Comparison of ENCODE assay signal across 8 cellular contexts in the genomic region with DNA sequence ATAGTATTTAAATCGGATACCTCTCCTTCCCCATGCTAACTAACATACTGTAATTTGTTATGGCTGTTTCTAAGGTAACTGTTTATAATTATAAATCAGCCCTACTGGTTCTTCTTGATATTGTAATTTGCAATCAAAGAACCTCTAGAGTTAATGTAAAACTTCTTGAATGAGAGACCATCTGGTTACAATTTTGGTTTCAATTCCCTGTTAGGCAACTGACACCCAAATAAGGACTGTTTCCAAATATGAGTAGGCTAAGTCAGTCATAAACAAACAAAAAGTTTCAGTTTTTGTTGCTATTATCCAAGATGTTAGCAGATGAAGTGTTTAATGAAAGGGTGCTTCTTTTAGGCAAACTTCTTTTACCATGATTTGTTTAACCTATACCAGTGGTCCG.
DNase-seq lines count a peak whose midpoint lies in the region; ATAC-seq and TF ChIP-seq lines count a peak whose summit lies in the region.

No MANE protein-coding gene starts in this region.

- peaks cover 3% of the 10 kb centered on the region for H3K27me3 Mint-ChIP-seq in nephron progenitor cell (ENCODE audit: low read depth, poor library complexity)
- no peaks in the 10 kb centered on the region for H3K27me3 Mint-ChIP-seq in activated T-cell treated with anti-CD3 and anti-CD28 coated beads, Interleukin-2, amount 50 U/mL, for 24 hours

- H3K36me3 ChIP-seq in uterus = no peaks in the 10 kb centered on the region

- intact Hi-C loops in uterus (cut with DNase I; ENCODE audit: low total_unique reads) = no loop called here

- no peak overlapping the region for H3K4me3 Mint-ChIP-seq in nephron progenitor cell
- H3K4me3 Mint-ChIP-seq in activated T-cell treated with anti-CD3 and anti-CD28 coated beads, Interleukin-2, amount 50 U/mL, for 24 hours = no peak overlapping the region

- no peaks in the 10 kb centered on the region for H3K9me3 ChIP-seq in uterus

- ATAC-seq in GM19467 (IDR thresholded peaks at IDR 0.05; ENCODE audit: unreplicated experiment) (peak; percentile 94), HG03442 (IDR thresholded peaks at IDR 0.05; ENCODE audit: unreplicated experiment) (peak; percentile 98)

- peaks cover 0 to 5% of the 10 kb centered on the region in 2 donors for H3K4me1 ChIP-seq in uterus

- no peaks in the 10 kb centered on the region for H3K27me3 ChIP-seq in uterus

- H3K27ac ChIP-seq in uterus = peak overlapping the region; percentile 27 to 55

- no peak overlapping the region for H3K4me3 ChIP-seq in fibroblast of pulmonary artery (replicated peaks; ENCODE audit: low read depth, low read length)
- H3K4me3 ChIP-seq in uterus = no peak overlapping the region

- no peak for TF ChIP-seq POLR2A in uterus (IDR thresholded peaks at IDR 0.05)

- H3K4me1 Mint-ChIP-seq in nephron progenitor cell = peaks cover 9% of the 10 kb centered on the region
- no peaks in the 10 kb centered on the region for H3K4me1 Mint-ChIP-seq in activated T-cell treated with anti-CD3 and anti-CD28 coated beads, Interleukin-2, amount 50 U/mL, for 24 hours (ENCODE audit: low read depth)

- H3K27ac Mint-ChIP-seq in nephron progenitor cell = no peak overlapping the region
- no peak overlapping the region for H3K27ac Mint-ChIP-seq in activated T-cell treated with anti-CD3 and anti-CD28 coated beads, Interleukin-2, amount 50 U/mL, for 24 hours

- TF ChIP-seq CTCF in fibroblast of pulmonary artery (IDR thresholded peaks at IDR 0.05; ENCODE audit: low read length, missing control alignments) (no peak), uterus (IDR thresholded peaks at IDR 0.05) (no peak), nephron progenitor cell (IDR thresholded peaks at IDR 0.05) (no peak)

- peak; percentile 63 for DNase-seq in AG20443 (ENCODE audit: low spot score)
- DNase-seq in fibroblast of pulmonary artery (ENCODE audit: low read depth) = peak; percentile 47
- DNase-seq in uterus = no peak
- no peak for DNase-seq in nephron progenitor cell
- no peak for DNase-seq in activated T-cell treated with anti-CD3 and anti-CD28 coated beads, Interleukin-2, amount 50 U/mL, for 24 hours
- DNase-seq in COR-L47 (lab: John Stamatoyannopoulos, UW) = no peak

- peaks cover 21% of the 10 kb centered on the region for H3K36me3 Mint-ChIP-seq in nephron progenitor cell (ENCODE audit: low read depth)
- H3K36me3 Mint-ChIP-seq in activated T-cell treated with anti-CD3 and anti-CD28 coated beads, Interleukin-2, amount 50 U/mL, for 24 hours (ENCODE audit: low read depth) = no peaks in the 10 kb centered on the region

- peaks cover 16% of the 10 kb centered on the region for H3K9me3 Mint-ChIP-seq in nephron progenitor cell
- no peaks in the 10 kb centered on the region for H3K9me3 Mint-ChIP-seq in activated T-cell treated with anti-CD3 and anti-CD28 coated beads, Interleukin-2, amount 50 U/mL, for 24 hours

Comparison
In these comparisons a context has a peak if more than half of its experiments do, and no peak if none do; other contexts are left out.
1. DNase-seq: peak in AG20443 (single experiment) and fibroblast of pulmonary artery (single experiment); none in uterus (0 of 2), nephron progenitor cell (single experiment), activated T-cell treated with anti-CD3 and anti-CD28 coated beads, Interleukin-2, amount 50 U/mL, for 24 hours (single experiment) and COR-L47 (single experiment).